ENCODE assay signal across 24 cellular contexts in genomic region chr4:4727536-4727935, GRCh38.
"Had no signal": no experiment of that assay in that cellular context is flagged by ENCODE, and none has a peak within 500 bp of the region (broad histone marks: within the 10 kb centered on the region; RNA-seq: fewer than 3 reads in every experiment).

No MANE protein-coding gene starts in this region.

- ATAC-seq: esophagus mucosa; foreskin keratinocyte; gastroesophageal sphincter; heart left ventricle; left colon; left lung; left ventricle myocardium superior; lower lobe of right lung; naive thymus-derived CD4-positive, alpha-beta T cell had no signal

- H3K4me3 ChIP-seq: colonic mucosa, esophagus squamous epithelium, gastroesophageal sphincter, heart left ventricle, hepatocyte, left lung, lower lobe of right lung had no signal

- H3K27ac ChIP-seq: colonic mucosa, epithelial cell of prostate, esophagus squamous epithelium, foreskin keratinocyte, gastroesophageal sphincter, heart left ventricle, hepatocyte, left lung, lower lobe of right lung had no signal

- H2AFZ ChIP-seq: hepatocyte had no signal

- H3K9me3 ChIP-seq: colonic mucosa had no signal

- H3K79me2 ChIP-seq: hepatocyte had no signal

- H3K4me2 ChIP-seq: hepatocyte had no signal

- DNase-seq: colonic mucosa; cortex of kidney; effector memory CD4-positive, alpha-beta T cell; endodermal cell; erythroblast; esophagus squamous epithelium; foreskin keratinocyte; heart left ventricle; hypothalamus; immature natural killer cell; islet precursor cell; kidney; kidney glomerular epithelial cell; left colon; left lung; left ventricle myocardium superior; lower lobe of right lung; mesenchymal stem cell; midbrain; naive thymus-derived CD4-positive, alpha-beta T cell had no signal

- H3K4me1 ChIP-seq: colonic mucosa, esophagus squamous epithelium, foreskin keratinocyte, gastroesophageal sphincter, heart left ventricle, left lung, lower lobe of right lung had no signal

- H3K27me3 ChIP-seq: colonic mucosa, esophagus squamous epithelium, foreskin keratinocyte, gastroesophageal sphincter, heart left ventricle, hepatocyte, left lung had no signal

- H3K36me3 ChIP-seq: colonic mucosa, esophagus squamous epithelium, gastroesophageal sphincter, heart left ventricle, left lung, lower lobe of right lung had no signal
